In the genomic region with DNA sequence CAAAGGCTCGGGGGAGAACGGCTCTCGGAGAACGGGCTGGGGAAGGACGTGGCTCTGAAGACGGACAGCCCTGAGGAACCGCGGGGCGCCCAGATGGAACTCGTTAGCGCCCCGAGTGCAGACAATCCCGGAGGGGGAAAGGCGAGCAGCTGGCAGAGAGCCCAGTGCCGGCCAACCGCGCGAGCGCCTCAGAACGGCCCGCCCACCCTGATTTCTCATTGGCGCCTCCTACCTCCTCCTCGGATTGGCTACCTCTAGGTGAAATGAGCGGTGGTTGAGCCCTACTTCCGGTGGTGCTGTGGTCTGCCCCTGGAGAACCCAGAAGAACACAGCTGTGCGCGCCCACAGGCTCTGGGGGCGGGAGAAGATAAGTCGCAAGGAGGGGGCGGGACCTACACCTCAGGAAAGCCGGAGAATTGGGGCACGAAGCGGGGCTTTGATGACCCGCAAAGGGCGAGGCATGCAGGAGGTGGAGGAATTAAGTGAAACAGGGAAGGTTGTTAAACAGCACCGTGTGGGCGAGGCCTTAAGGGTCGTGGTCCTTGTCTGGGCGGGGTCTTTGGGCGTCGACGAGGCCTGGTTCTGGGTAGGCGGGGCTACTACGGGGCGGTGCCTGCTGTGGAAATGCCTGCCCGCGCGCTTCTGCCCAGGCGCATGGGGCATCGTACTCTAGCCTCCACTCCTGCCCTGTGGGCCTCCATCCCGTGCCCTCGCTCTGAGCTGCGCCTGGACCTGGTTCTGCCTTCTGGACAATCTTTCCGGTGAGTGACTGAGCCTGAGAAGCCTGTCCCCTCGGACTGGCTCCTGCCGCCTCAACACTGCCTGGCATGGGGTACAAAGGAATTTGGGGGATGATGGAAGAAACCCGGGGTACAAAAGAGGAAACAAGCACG, we compare ENCODE assay signal across 8 cellular contexts. TPM values are rescaled to one million over a fixed set of nuclear protein-coding genes. Genes with fewer than 3 reads are reported as not detected.
DNase-seq lines count a peak whose midpoint lies in the region; TF ChIP-seq lines count a peak whose summit lies in the region.

Gene OGG1 (plus strand): TSS at position 290 of the 893 bp plus-strand sequence. CDS start 335 bp downstream, at position 625.

- H3K27ac Mint-ChIP-seq in neural crest cell (ENCODE audit: unreplicated experiment) = peak within 1 kb of the TSS; percentile 98

- H3K27ac ChIP-seq in MM.1S (ENCODE audit: low read length) = peak within 1 kb of the TSS; percentile 83
- H3K27ac ChIP-seq in stomach smooth muscle (ENCODE audit: low read length) = peak within 1 kb of the TSS; percentile 86

- H3K9me2 ChIP-seq in MM.1S (replicated peaks; ENCODE audit: insufficient read depth, low read length) = no peaks in the 10 kb centered on the region

- H4K20me1 ChIP-seq in MM.1S (ENCODE audit: insufficient read depth, low read length) = no peaks in the 10 kb centered on the region

- in situ Hi-C loops in HAP-1 (cut with MboI; ENCODE audit: low sequenced_read_pairs) = no loop called here

- H3K4me1 ChIP-seq in ES-I3 (ENCODE audit: insufficient read depth, low read length) (no peaks in the 10 kb centered on the region), HAP-1 (peaks cover 5% of the 10 kb centered on the region), MM.1S (ENCODE audit: low read length) (peaks cover 6% of the 10 kb centered on the region), stomach smooth muscle (ENCODE audit: control insufficient read depth, insufficient read depth, low read length) (peaks cover 37% of the 10 kb centered on the region)

- H3K36me3 Mint-ChIP-seq in neural crest cell (ENCODE audit: low read depth) = peaks cover under 1% of the 10 kb centered on the region

- H2AFZ ChIP-seq in MM.1S (ENCODE audit: low read length) = peak within 1 kb of the TSS; percentile 99

- H3K36me3 ChIP-seq in ES-I3 (ENCODE audit: insufficient read depth, low read length) (peaks cover 3% of the 10 kb centered on the region), HAP-1 (replicated peaks) (peaks cover 57% of the 10 kb centered on the region), MM.1S (replicated peaks; ENCODE audit: insufficient read depth, low read length) (peaks cover 3% of the 10 kb centered on the region), stomach smooth muscle (ENCODE audit: control insufficient read depth in 2 of 2, insufficient read depth in 2 of 2, low read length in 2 of 2) (peaks cover 35 to 46% of the 10 kb centered on the region in 2 donors)

- H3K4me1 Mint-ChIP-seq in neural crest cell = peaks cover 33% of the 10 kb centered on the region

- TF ChIP-seq CTCF in MM.1S (IDR thresholded peaks at IDR 0.05; ENCODE audit: low read length) (no peak; the same call in 1 of the 2 replicates), fibroblast of villous mesenchyme (IDR thresholded peaks at IDR 0.05; ENCODE audit: insufficient read depth, low read depth, low read length) (no peak), neural crest cell (conservative IDR thresholded peaks at IDR 0.05) (no peak)

- H3K4me2 ChIP-seq in MM.1S (ENCODE audit: low read depth, low read length) = peak within 1 kb of the TSS; percentile 99

- peaks cover 20% of the 10 kb centered on the region for H3K79me2 ChIP-seq in MM.1S (ENCODE audit: low read length)

- H3K9ac ChIP-seq in ES-I3 (ENCODE audit: low read depth, low read length) (peak within 1 kb of the TSS; percentile 84), MM.1S (ENCODE audit: low read length) (peak within 1 kb of the TSS; percentile 77), stomach smooth muscle (ENCODE audit: low read length in 2 of 2) (peak within 1 kb of the TSS; percentile 86 to 87)

- H3F3A ChIP-seq in MM.1S (ENCODE audit: insufficient read depth, low read length) = peaks cover 18% of the 10 kb centered on the region

- no peaks in the 10 kb centered on the region for H3K9me3 ChIP-seq in ES-I3 (ENCODE audit: control insufficient read depth, insufficient read depth, low read length)
- no peaks in the 10 kb centered on the region for H3K9me3 ChIP-seq in HAP-1
- H3K9me3 ChIP-seq in MM.1S (replicated peaks; ENCODE audit: insufficient read depth, low read length) = no peaks in the 10 kb centered on the region
- H3K9me3 ChIP-seq in stomach smooth muscle (ENCODE audit: control insufficient read depth in 2 of 2, low read length in 2 of 2) = no peaks in the 10 kb centered on the region

- no peaks in the 10 kb centered on the region for H3K27me3 ChIP-seq in HAP-1 (ENCODE audit: low read depth)
- H3K27me3 ChIP-seq in MM.1S (replicated peaks; ENCODE audit: insufficient read depth, low read length) = no peaks in the 10 kb centered on the region
- H3K27me3 ChIP-seq in stomach smooth muscle (ENCODE audit: control insufficient read depth in 1 of 2, insufficient read depth in 2 of 2, low read length in 2 of 2) = no peaks in the 10 kb centered on the region

- no peaks in the 10 kb centered on the region for H3K9me3 Mint-ChIP-seq in neural crest cell

- peaks cover 4% of the 10 kb centered on the region for H3K27me3 Mint-ChIP-seq in neural crest cell (ENCODE audit: low read depth)

- peak within 1 kb of the TSS; percentile 99 for H3K4me3 Mint-ChIP-seq in neural crest cell

- H3K4me3 ChIP-seq in HAP-1 (peak within 1 kb of the TSS; percentile 57), MM.1S (ENCODE audit: low read length) (peak within 1 kb of the TSS; percentile 96), fibroblast of villous mesenchyme (ENCODE audit: low read depth, low read length) (peak within 1 kb of the TSS; percentile 86), stomach smooth muscle (ENCODE audit: low read length in 2 of 2) (peak within 1 kb of the TSS; percentile 90 to 94)

- DNase-seq in HAP-1 (ENCODE audit: low spot score in 2 of 2) (peak; percentile 95 to 99), MM.1S (peak; percentile 99), SIG-M5 (lab: John Stamatoyannopoulos, UW) (peak; percentile 95), activated gamma-delta T cell (lab: John Stamatoyannopoulos, UW) (peak; percentile 72), fibroblast of villous mesenchyme (ENCODE audit: low read depth) (peak; percentile 99), neural crest cell (ENCODE audit: low read depth, low spot score) (peak; percentile 90)

RNA-seq across cellular contexts. Expression of gene OGG1, which starts in this region (rescaled TPM):
- total RNA-seq in fibroblast of villous mesenchyme = 19.0 and 32.2 TPM in 2 replicates
- 38.6 and 39.8 TPM in 2 replicates for total RNA-seq in neural crest cell

Comparison
In these comparisons a context has a peak if more than half of its experiments do, and no peak if none do; other contexts are left out.
1. Peak in every context shown above with its lines: DNase-seq, H3K4me3 ChIP-seq and H3K27ac ChIP-seq.